Comparison of ENCODE assay signal across 14 cellular contexts in the genomic region with DNA sequence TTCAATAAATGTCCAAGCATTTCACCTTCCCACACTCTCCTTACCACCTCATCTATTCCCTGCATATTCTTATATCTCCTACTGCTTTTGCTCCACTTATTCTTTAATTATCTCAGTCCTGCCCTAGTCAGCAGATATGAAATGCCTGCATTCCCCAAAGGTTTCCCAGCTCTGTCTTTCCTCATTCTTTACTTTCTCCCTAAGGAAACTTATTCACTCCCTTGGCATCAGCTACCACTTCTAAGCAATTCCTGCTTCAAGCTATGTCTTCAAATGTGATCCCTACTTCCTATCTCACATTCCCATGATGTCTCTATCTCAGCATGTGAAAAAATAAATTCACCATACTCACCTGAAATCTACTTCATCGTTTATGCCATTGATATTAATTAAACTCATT.
DNase-seq lines count a peak whose midpoint lies in the region; ATAC-seq, FAIRE-seq and TF ChIP-seq lines count a peak whose summit lies in the region.
"Had no signal": no experiment of that assay in that cellular context is flagged by ENCODE, and none has a peak within 500 bp of the region (broad histone marks: within the 10 kb centered on the region; RNA-seq: fewer than 3 reads in every experiment).

No MANE protein-coding gene starts in this region.

- H3K36me3 ChIP-seq in astrocyte (ENCODE audit: insufficient read depth, low read length) (no peaks in the 10 kb centered on the region), trophoblast cell (ENCODE audit: control insufficient read depth in 1 of 2, insufficient read depth in 2 of 2, low read length in 2 of 2) (no peaks in the 10 kb centered on the region)
- H3K36me3 ChIP-seq: BLaER1 treated with 17β-estradiol and CSF1 and Interleukin-3, amounts not matched to agents 10 nM and 100 nM had no signal

- H2BK120ac ChIP-seq in trophoblast cell (ENCODE audit: insufficient read depth, low read length, poor library complexity), result no peak overlapping the region

- peak overlapping the region; percentile 6 for H3K27ac Mint-ChIP-seq in Calu3 (ENCODE audit: unreplicated experiment)
- peak overlapping the region; percentile 9 for H3K27ac Mint-ChIP-seq in astrocyte (ENCODE audit: unreplicated experiment)
- H3K27ac Mint-ChIP-seq in naive thymus-derived CD8-positive, alpha-beta T cell, result no peak overlapping the region
- no peak overlapping the region for H3K27ac Mint-ChIP-seq in T-helper 2 cell treated with Interferon-gamma antibody and Interleukin-4, amounts not matched to agents 5 μg/mL and 100 μg/mL, for 36 hours
- H3K27ac Mint-ChIP-seq: CD4-positive, CD25-positive, alpha-beta regulatory T cell had no signal

- H3K79me2 ChIP-seq in astrocyte (ENCODE audit: insufficient read depth, low read length), result no peaks in the 10 kb centered on the region
- no peaks in the 10 kb centered on the region for H3K79me2 ChIP-seq in trophoblast cell (ENCODE audit: control insufficient read depth, insufficient read depth, low read length, poor library complexity)

- no peaks in the 10 kb centered on the region for H3K27me3 Mint-ChIP-seq in Calu3 (ENCODE audit: unreplicated experiment)
- H3K27me3 Mint-ChIP-seq in astrocyte (ENCODE audit: low read depth, unreplicated experiment), result no peaks in the 10 kb centered on the region
- peaks cover 2 to 12% (median 11%) of the 10 kb centered on the region in 5 donors for H3K27me3 Mint-ChIP-seq in naive thymus-derived CD8-positive, alpha-beta T cell
- no peaks in the 10 kb centered on the region for H3K27me3 Mint-ChIP-seq in T-helper 2 cell treated with Interferon-gamma antibody and Interleukin-4, amounts not matched to agents 5 μg/mL and 100 μg/mL, for 36 hours (ENCODE audit: low read depth)

- DNase-seq in Calu3, result no peak
- DNase-seq in astrocyte (ENCODE audit: low read depth), result peak; percentile 20
- DNase-seq in fibroblast of peridontal ligament (ENCODE audit: extremely low read depth), result peak; percentile 32
- peak; percentile 19 to 50 for DNase-seq in trophoblast cell
- no peak for DNase-seq in naive thymus-derived CD8-positive, alpha-beta T cell
- DNase-seq in T-helper 2 cell treated with Interferon-gamma antibody and Interleukin-4, amounts not matched to agents 5 μg/mL and 100 μg/mL, for 36 hours (ENCODE audit: low spot score), result no peak
- DNase-seq: 8988T; CD4-positive, CD25-positive, alpha-beta regulatory T cell; DMS79; H7 had no signal

- BruUV-seq in Calu3 (replicated peaks; lab: Mats Ljungman, UMichigan), result no TSS peak

- no peak overlapping the region for H3K23ac ChIP-seq in trophoblast cell (ENCODE audit: low read length)

- no peaks in the 10 kb centered on the region for H4K20me1 ChIP-seq in astrocyte (ENCODE audit: insufficient read depth, low read length)
- H4K20me1 ChIP-seq: BLaER1 treated with 17β-estradiol and CSF1 and Interleukin-3, amounts not matched to agents 10 nM and 100 nM had no signal

- no peak for ATAC-seq in naive thymus-derived CD8-positive, alpha-beta T cell
- no peak for ATAC-seq in GM21786 (IDR thresholded peaks at IDR 0.05; ENCODE audit: unreplicated experiment)

- H3K36me3 Mint-ChIP-seq in Calu3 (ENCODE audit: insufficient read depth, unreplicated experiment), result no peaks in the 10 kb centered on the region
- no peaks in the 10 kb centered on the region for H3K36me3 Mint-ChIP-seq in astrocyte (ENCODE audit: low read depth, unreplicated experiment)
- no peaks in the 10 kb centered on the region for H3K36me3 Mint-ChIP-seq in naive thymus-derived CD8-positive, alpha-beta T cell
- no peaks in the 10 kb centered on the region for H3K36me3 Mint-ChIP-seq in T-helper 2 cell treated with Interferon-gamma antibody and Interleukin-4, amounts not matched to agents 5 μg/mL and 100 μg/mL, for 36 hours (ENCODE audit: low read depth)
- H3K36me3 Mint-ChIP-seq: CD4-positive, CD25-positive, alpha-beta regulatory T cell had no signal

- TF ChIP-seq CTCF in Calu3 (IDR thresholded peaks at IDR 0.05; ENCODE audit: unreplicated experiment) (no peak), astrocyte (IDR thresholded peaks at IDR 0.05; ENCODE audit: insufficient read depth, low read depth, low read length) (no peak)

- no peak overlapping the region for H2AK5ac ChIP-seq in trophoblast cell (ENCODE audit: low read length)

- no peaks in the 10 kb centered on the region for H3K4me1 ChIP-seq in astrocyte (ENCODE audit: insufficient read depth, low read length)
- no peaks in the 10 kb centered on the region for H3K4me1 ChIP-seq in trophoblast cell (ENCODE audit: control insufficient read depth in 1 of 2, insufficient read depth in 2 of 2, low read length in 2 of 2)
- H3K4me1 ChIP-seq: BLaER1 treated with 17β-estradiol and CSF1 and Interleukin-3, amounts not matched to agents 10 nM and 100 nM had no signal

- H3K4me3 Mint-ChIP-seq in Calu3 (ENCODE audit: low read depth, unreplicated experiment) (no peak overlapping the region), astrocyte (ENCODE audit: unreplicated experiment) (no peak overlapping the region)
- H3K4me3 Mint-ChIP-seq in naive thymus-derived CD8-positive, alpha-beta T cell, result no peak overlapping the region
- H3K4me3 Mint-ChIP-seq in T-helper 2 cell treated with Interferon-gamma antibody and Interleukin-4, amounts not matched to agents 5 μg/mL and 100 μg/mL, for 36 hours, result no peak overlapping the region
- H3K4me3 Mint-ChIP-seq: CD4-positive, CD25-positive, alpha-beta regulatory T cell had no signal

- H4K91ac ChIP-seq in trophoblast cell (ENCODE audit: low read depth, low read length), result no peak overlapping the region

- no peak overlapping the region for H3K18ac ChIP-seq in trophoblast cell (ENCODE audit: low read length)

- no peak overlapping the region for H2BK5ac ChIP-seq in trophoblast cell (ENCODE audit: low read depth, low read length, poor library complexity)

- FAIRE-seq in astrocyte (lab: Jason Lieb, UNC), result peak; percentile 65
- FAIRE-seq: G401.6, GM12891 had no signal

- no peak overlapping the region for H2BK12ac ChIP-seq in trophoblast cell (ENCODE audit: low read length)

- intact Hi-C loops in Calu3 (cut with micrococcal nuclease; ENCODE audit: unreplicated experiment), result no loop called here

- POLR2A ChIA-PET in naive thymus-derived CD8-positive, alpha-beta T cell (lab: Charles Lee), result no interaction called here

- H3K9me3 Mint-ChIP-seq in Calu3 (ENCODE audit: low read depth, unreplicated experiment), result no peaks in the 10 kb centered on the region
- H3K9me3 Mint-ChIP-seq in astrocyte (ENCODE audit: unreplicated experiment), result no peaks in the 10 kb centered on the region
- H3K9me3 Mint-ChIP-seq in naive thymus-derived CD8-positive, alpha-beta T cell, result no peaks in the 10 kb centered on the region
- no peaks in the 10 kb centered on the region for H3K9me3 Mint-ChIP-seq in T-helper 2 cell treated with Interferon-gamma antibody and Interleukin-4, amounts not matched to agents 5 μg/mL and 100 μg/mL, for 36 hours

- no peaks in the 10 kb centered on the region for H3K79me1 ChIP-seq in trophoblast cell (ENCODE audit: low read length)

- no peaks in the 10 kb centered on the region for H3K9me3 ChIP-seq in astrocyte (ENCODE audit: insufficient read depth, low read depth, low read length)
- peaks cover 3% of the 10 kb centered on the region for H3K9me3 ChIP-seq in trophoblast cell (ENCODE audit: insufficient read depth, low read depth, low read length)
- H3K9me3 ChIP-seq: BLaER1 treated with 17β-estradiol and CSF1 and Interleukin-3, amounts not matched to agents 10 nM and 100 nM had no signal

- H3K4me2 ChIP-seq in astrocyte (ENCODE audit: low read length) (no peak overlapping the region), trophoblast cell (ENCODE audit: low read length) (no peak overlapping the region)
- H3K4me2 ChIP-seq: BLaER1 treated with 17β-estradiol and CSF1 and Interleukin-3, amounts not matched to agents 10 nM and 100 nM had no signal

- H3K27me3 ChIP-seq in astrocyte (ENCODE audit: insufficient read depth, low read length) (no peaks in the 10 kb centered on the region), trophoblast cell (ENCODE audit: insufficient read depth, low read length) (no peaks in the 10 kb centered on the region)
- H3K27me3 ChIP-seq: BLaER1 treated with 17β-estradiol and CSF1 and Interleukin-3, amounts not matched to agents 10 nM and 100 nM had no signal

- H3K9ac ChIP-seq in astrocyte (ENCODE audit: low read length) (no peak overlapping the region), trophoblast cell (ENCODE audit: low read length) (no peak overlapping the region)
- H3K9ac ChIP-seq: BLaER1 treated with 17β-estradiol and CSF1 and Interleukin-3, amounts not matched to agents 10 nM and 100 nM had no signal

- WGBS in trophoblast cell (ENCODE audit: extremely low coverage, insufficient coverage, insufficient read length), result no CpG with 5 or more reads among the region's 1 CpG

- no peak overlapping the region for H3K14ac ChIP-seq in trophoblast cell (ENCODE audit: low read length)

- H4K8ac ChIP-seq in trophoblast cell (ENCODE audit: low read depth, low read length), result no peak overlapping the region

- CTCF ChIA-PET in Calu3 (lab: Charles Lee), result interaction anchor here (1.0 kb wide), 1 partner anchor 373 kb away, joined by 3 read pairs; no protein-coding TSS in a partner anchor

- H3K4me1 Mint-ChIP-seq in Calu3 (ENCODE audit: low read depth, unreplicated experiment) (peaks cover 24% of the 10 kb centered on the region), astrocyte (ENCODE audit: low read depth, unreplicated experiment) (peaks cover 14% of the 10 kb centered on the region)
- H3K4me1 Mint-ChIP-seq in naive thymus-derived CD8-positive, alpha-beta T cell, result no peaks in the 10 kb centered on the region
- H3K4me1 Mint-ChIP-seq in T-helper 2 cell treated with Interferon-gamma antibody and Interleukin-4, amounts not matched to agents 5 μg/mL and 100 μg/mL, for 36 hours (ENCODE audit: low read depth), result no peaks in the 10 kb centered on the region
- H3K4me1 Mint-ChIP-seq: CD4-positive, CD25-positive, alpha-beta regulatory T cell had no signal

- H3K4ac ChIP-seq in trophoblast cell (ENCODE audit: low read depth, low read length), result no peak overlapping the region

- H2AFZ ChIP-seq in astrocyte (ENCODE audit: low read depth, low read length), result no peak overlapping the region
- no peak overlapping the region for H2AFZ ChIP-seq in trophoblast cell (ENCODE audit: insufficient read depth, low read length, poor library complexity)

- no peak overlapping the region for H3K4me3 ChIP-seq in astrocyte (ENCODE audit: insufficient read depth, low read depth, low read length)
- no peak overlapping the region for H3K4me3 ChIP-seq in trophoblast cell (ENCODE audit: low read depth, low read length)
- H3K4me3 ChIP-seq: BLaER1 treated with 17β-estradiol and CSF1 and Interleukin-3, amounts not matched to agents 10 nM and 100 nM had no signal

- H3K27ac ChIP-seq in astrocyte (ENCODE audit: low read depth, low read length), result no peak overlapping the region
- no peak overlapping the region for H3K27ac ChIP-seq in trophoblast cell (ENCODE audit: low read depth, low read length)
- H3K27ac ChIP-seq: BLaER1 treated with 17β-estradiol and CSF1 and Interleukin-3, amounts not matched to agents 10 nM and 100 nM had no signal

- H4K12ac ChIP-seq in trophoblast cell (ENCODE audit: low read depth, low read length), result no peak overlapping the region

Comparison
In these comparisons a context has a peak if more than half of its experiments do, and no peak if none do; other contexts are left out.
1. DNase-seq: peak in astrocyte (single experiment), fibroblast of peridontal ligament (single experiment) and trophoblast cell (2 of 2); none in Calu3 (single experiment), naive thymus-derived CD8-positive, alpha-beta T cell (0 of 10) and T-helper 2 cell treated with Interferon-gamma antibody and Interleukin-4, amounts not matched to agents 5 μg/mL and 100 μg/mL, for 36 hours (single experiment).
2. H3K27ac Mint-ChIP-seq: peak in Calu3 (single experiment) and astrocyte (single experiment); none in naive thymus-derived CD8-positive, alpha-beta T cell (0 of 10) and T-helper 2 cell treated with Interferon-gamma antibody and Interleukin-4, amounts not matched to agents 5 μg/mL and 100 μg/mL, for 36 hours (single experiment).